26 cellular contexts compared by ENCODE assay signal in the genomic region with DNA sequence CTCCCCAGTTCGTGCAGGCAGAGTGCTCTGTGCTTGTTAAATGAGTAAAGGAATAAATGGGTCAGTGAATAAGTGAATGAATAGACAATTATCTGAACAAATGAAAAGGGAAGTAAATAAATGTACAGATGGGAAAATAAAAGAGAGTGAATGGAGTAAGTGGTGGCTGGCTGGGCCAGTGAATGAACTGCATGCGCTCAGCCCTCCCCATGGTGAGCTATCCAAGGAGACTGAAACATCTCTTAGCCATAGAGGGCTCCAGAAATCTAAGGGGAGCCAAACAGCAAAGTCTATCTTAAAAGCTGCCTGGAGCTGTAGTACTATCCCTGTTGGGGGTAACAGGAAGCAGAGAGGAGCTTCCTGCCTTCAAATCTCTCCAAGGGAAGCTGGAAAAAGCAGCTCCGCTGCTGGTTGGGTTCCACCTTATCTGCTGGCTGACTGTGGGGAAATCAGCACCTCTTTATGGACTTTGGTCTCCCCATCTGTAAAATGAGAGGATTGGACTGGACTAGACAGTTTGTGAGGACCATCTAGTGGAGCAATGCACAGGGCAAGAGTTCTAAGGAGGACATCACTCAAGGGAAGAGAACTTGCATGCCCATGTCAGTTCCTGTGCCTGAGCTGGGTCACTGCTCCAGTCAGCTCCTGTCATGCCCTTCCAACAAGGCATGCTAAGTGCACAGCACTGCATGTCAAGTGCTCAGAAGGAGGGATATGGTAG.
"Had no signal": no experiment of that assay in that cellular context is flagged by ENCODE, and none has a peak within 500 bp of the region (broad histone marks: within the 10 kb centered on the region; RNA-seq: fewer than 3 reads in every experiment).

No MANE protein-coding gene starts in this region.

- H3K27ac Mint-ChIP-seq: naive thymus-derived CD8-positive, alpha-beta T cell; nephron progenitor cell had no signal

- H3K9me3 ChIP-seq: esophagus squamous epithelium, heart right ventricle, left ventricle myocardium inferior, lower lobe of right lung, ovary, psoas muscle, stomach, thyroid gland had no signal

- H3K9me3 Mint-ChIP-seq: naive thymus-derived CD8-positive, alpha-beta T cell; nephron progenitor cell had no signal

- H3K27ac ChIP-seq: coronary artery, esophagus squamous epithelium, heart right ventricle, left ventricle myocardium inferior, lower lobe of right lung, ovary, psoas muscle, skin epidermis, stomach, thyroid gland had no signal

- H3K36me3 Mint-ChIP-seq: naive thymus-derived CD8-positive, alpha-beta T cell had no signal

- H3K4me3 Mint-ChIP-seq: naive thymus-derived CD8-positive, alpha-beta T cell; nephron progenitor cell had no signal

- H3K36me3 ChIP-seq: esophagus squamous epithelium, heart right ventricle, left ventricle myocardium inferior, lower lobe of right lung, ovary, stomach, thyroid gland had no signal

- DNase-seq: effector memory CD4-positive, alpha-beta T cell; esophagus squamous epithelium; foreskin melanocyte; glutamatergic neuron; hypothalamus; left ventricle myocardium inferior; lower lobe of right lung; naive thymus-derived CD8-positive, alpha-beta T cell; nephron progenitor cell; nucleus accumbens; ovary; posterior cingulate gyrus; psoas muscle; right cardiac atrium; stimulated activated CD4-positive, alpha-beta T cell treated with anti-CD3 and anti-CD28 coated beads, Interleukin-15, amount 100 ng/mL, for 24 hours; stimulated activated CD4-positive, alpha-beta T cell treated with anti-CD3 and anti-CD28 coated beads, Interleukin-4, amount 100 ng/mL, for 1 hour; stimulated activated CD8-positive, alpha-beta memory T cell treated with anti-CD3 and anti-CD28 coated beads, Interleukin-4, amount 100 ng/mL, for 48 hours; stimulated activated naive CD4-positive, alpha-beta T cell treated with Interleukin-2 at 50 U/mL for 16 hours; thyroid gland; trophoblast cell had no signal

- H3K27me3 ChIP-seq: ovary, stomach, thyroid gland had no signal

- H3K4me1 ChIP-seq: psoas muscle, thyroid gland had no signal

- FAIRE-seq: endometrium, keratinocyte had no signal

- H3K4me3 ChIP-seq: coronary artery, esophagus squamous epithelium, heart right ventricle, left ventricle myocardium inferior, lower lobe of right lung, ovary, psoas muscle, skin epidermis, stomach, thyroid gland had no signal

- ATAC-seq: lower lobe of right lung; naive thymus-derived CD8-positive, alpha-beta T cell; psoas muscle had no signal
